Comparison of ENCODE assay signal across 18 cellular contexts in genomic region chr17:56112086-56112485, GRCh38. TPM values are rescaled to one million over a fixed set of nuclear protein-coding genes. Genes with fewer than 3 reads are reported as not detected.
DNase-seq lines count a peak whose midpoint lies in the region; ATAC-seq lines count a peak whose summit lies in the region.
"Had no signal": no experiment of that assay in that cellular context is flagged by ENCODE, and none has a peak within 500 bp of the region (broad histone marks: within the 10 kb centered on the region; RNA-seq: fewer than 3 reads in every experiment).

No MANE protein-coding gene starts in this region.

- DNase-seq in AG08396 (ENCODE audit: low spot score): peak; percentile 30
- peak; percentile 54 for DNase-seq in H4 (ENCODE audit: low spot score)
- DNase-seq in adipocyte (ENCODE audit: low read depth): peak; percentile 73
- peak; percentile 4 for DNase-seq in hepatic stellate cell (ENCODE audit: low spot score)
- DNase-seq in effector memory CD4-positive, alpha-beta T cell: no peak
- no peak for DNase-seq in NCI-H446 treated with DMSO at 0.1 percent for 48 hours (lab: John Stamatoyannopoulos, UW)
- no peak for DNase-seq in cardiac septum (ENCODE audit: low spot score)
- DNase-seq: activated CD4-positive, alpha-beta T cell treated with anti-CD3 and anti-CD28 coated beads, Interleukin-2, amount 50 U/mL, for 4 hours; caudate nucleus; foreskin melanocyte; NCI-H146; NCI-H345; occipital lobe; sigmoid colon; stimulated activated CD4-positive, alpha-beta T cell treated with anti-CD3 and anti-CD28 coated beads, Interleukin-4, amount 100 ng/mL, for 24 hours; substantia nigra had no signal

- no peak overlapping the region for H3K27ac ChIP-seq in effector memory CD4-positive, alpha-beta T cell (ENCODE audit: insufficient read depth, low read length, poor library complexity, severe bottlenecking)
- H3K27ac ChIP-seq: sigmoid colon had no signal

- H3K4me1 ChIP-seq in adipocyte (ENCODE audit: control insufficient read depth, insufficient read depth, low read length): peaks cover 8% of the 10 kb centered on the region
- no peaks in the 10 kb centered on the region for H3K4me1 ChIP-seq in effector memory CD4-positive, alpha-beta T cell (ENCODE audit: control insufficient read depth, insufficient read depth, low read length, poor library complexity, severe bottlenecking)

- intact Hi-C loops in cardiac septum (cut with DNase I): no loop called here

- no peak overlapping the region for H3K9ac ChIP-seq in adipocyte (ENCODE audit: low read length)

- no peak overlapping the region for H3K4me3 ChIP-seq in adipocyte (ENCODE audit: low read length)
- H3K4me3 ChIP-seq in effector memory CD4-positive, alpha-beta T cell (ENCODE audit: insufficient read depth, low read depth, low read length, poor library complexity, severe bottlenecking): no peak overlapping the region
- H3K4me3 ChIP-seq: sigmoid colon had no signal

- no peaks in the 10 kb centered on the region for H3K36me3 ChIP-seq in adipocyte (ENCODE audit: control insufficient read depth, insufficient read depth, low read length, severe bottlenecking)
- H3K36me3 ChIP-seq in effector memory CD4-positive, alpha-beta T cell (ENCODE audit: control insufficient read depth, insufficient read depth, low read length): no peaks in the 10 kb centered on the region
- H3K36me3 ChIP-seq: sigmoid colon had no signal

- H3K9me3 ChIP-seq in adipocyte (ENCODE audit: control insufficient read depth, low read length): no peaks in the 10 kb centered on the region
- H3K9me3 ChIP-seq in effector memory CD4-positive, alpha-beta T cell (ENCODE audit: control insufficient read depth, low read length): no peaks in the 10 kb centered on the region
- H3K9me3 ChIP-seq: sigmoid colon had no signal

- H3K27me3 ChIP-seq in adipocyte (replicated peaks; ENCODE audit: control insufficient read depth, insufficient read depth, low read length): peaks cover 70% of the 10 kb centered on the region
- H3K27me3 ChIP-seq in effector memory CD4-positive, alpha-beta T cell (replicated peaks; ENCODE audit: control insufficient read depth, insufficient read depth, low read length, poor library complexity, severe bottlenecking): peaks cover 3% of the 10 kb centered on the region
- H3K27me3 ChIP-seq: sigmoid colon had no signal

- ATAC-seq in HG03108 (IDR thresholded peaks at IDR 0.05; ENCODE audit: unreplicated experiment): no peak

RNA-seq across cellular contexts. Expression of gene ANKFN1, which starts 41.2 kb away (rescaled TPM):
- 0.33 and 0.46 TPM in 2 replicates for total RNA-seq in H4 (2014; rRNA removed; shearing (Covaris generic))
- not detected for total RNA-seq in cardiac septum
- total RNA-seq: liver had no signal

Comparison
In these comparisons a context has a peak if more than half of its experiments do, and no peak if none do; other contexts are left out.
1. DNase-seq: peak in AG08396 (single experiment), H4 (single experiment), adipocyte (single experiment) and hepatic stellate cell (single experiment); none in effector memory CD4-positive, alpha-beta T cell (0 of 3), NCI-H446 treated with DMSO at 0.1 percent for 48 hours (single experiment) and cardiac septum (single experiment).